10 cellular contexts compared by ENCODE assay signal in the genomic region with DNA sequence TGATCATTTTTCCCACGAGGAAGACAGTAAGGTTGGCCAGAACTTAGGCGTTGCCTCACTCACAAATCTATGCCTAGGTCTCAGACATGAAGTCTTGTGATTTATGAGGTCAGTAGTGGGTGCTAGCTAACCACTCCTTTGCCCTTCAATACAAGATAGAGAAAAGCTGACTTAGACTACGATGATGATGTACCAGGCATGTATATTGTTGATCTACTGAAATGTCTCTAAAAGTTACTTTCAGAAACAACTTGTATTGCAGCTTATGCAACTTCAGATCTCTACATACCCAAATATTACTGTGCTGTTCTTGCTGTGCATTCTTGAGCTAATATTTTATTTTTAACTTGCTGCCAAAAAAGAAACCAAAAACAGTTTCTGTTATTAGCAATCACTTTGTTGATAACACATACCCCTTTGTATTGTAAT. TPM values are rescaled to one million over a fixed set of nuclear protein-coding genes. Genes with fewer than 3 reads are reported as not detected.
DNase-seq lines count a peak whose midpoint lies in the region; ATAC-seq, FAIRE-seq and TF ChIP-seq lines count a peak whose summit lies in the region.
"Had no signal": no experiment of that assay in that cellular context is flagged by ENCODE, and none has a peak within 500 bp of the region (broad histone marks: within the 10 kb centered on the region; RNA-seq: fewer than 3 reads in every experiment).

No MANE protein-coding gene starts in this region.

- TF ChIP-seq POLR2A in heart left ventricle (IDR thresholded peaks at IDR 0.05) (no peak), lower leg skin (IDR thresholded peaks at IDR 0.05) (no peak)

- H3K9me3 ChIP-seq in heart left ventricle = no peaks in the 10 kb centered on the region
- no peaks in the 10 kb centered on the region for H3K9me3 ChIP-seq in colonic mucosa

- TF ChIP-seq CTCF in D721Med (IDR thresholded peaks at IDR 0.05; ENCODE audit: insufficient read depth, missing control alignments) (no peak), heart left ventricle (IDR thresholded peaks at IDR 0.05) (no peak), lower leg skin (IDR thresholded peaks at IDR 0.05) (no peak), colonic mucosa (IDR thresholded peaks at IDR 0.05) (no peak)

- H3K27me3 ChIP-seq in heart left ventricle (no peaks in the 10 kb centered on the region), colonic mucosa (no peaks in the 10 kb centered on the region)

- 25 to 36% (median 32%) methylated on average over 3 of the region's 3 CpGs for WGBS in heart left ventricle, 4 donors
- 38 to 39% methylated on average over 3 of the region's 3 CpGs for WGBS in lower leg skin, 2 donors

- H3K4me1 ChIP-seq in heart left ventricle = peaks cover 4 to 85% (median 56%) of the 10 kb centered on the region in 12 donors
- no peaks in the 10 kb centered on the region for H3K4me1 ChIP-seq in colonic mucosa

- H3K36me3 ChIP-seq in heart left ventricle (peaks cover 0 to 15% (median 11%) of the 10 kb centered on the region in 9 donors), colonic mucosa (no peaks in the 10 kb centered on the region)

- no peak overlapping the region for H3K4me3 ChIP-seq in heart left ventricle
- no peak overlapping the region for H3K4me3 ChIP-seq in lower leg skin (ENCODE audit: low read depth, poor library complexity, severe bottlenecking)
- no peak overlapping the region for H3K4me3 ChIP-seq in colonic mucosa

- DNase-seq in D721Med (ENCODE audit: insufficient read length, low spot score) (no peak), heart left ventricle (no peak), lower leg skin (ENCODE audit: low spot score in 2 of 2) (no peak), colonic mucosa (no peak), NCI-H2081 treated with DMSO at 0.1 percent for 48 hours (lab: John Stamatoyannopoulos, UW) (no peak), iPS-NIHi7 (ENCODE audit: extremely low spot score) (no peak)
- DNase-seq: islet precursor cell, SHP77 had no signal

- intact Hi-C loops in heart left ventricle (cut with DNase I) (no loop called here), lower leg skin (cut with DNase I; ENCODE audit: low total_unique reads) (loop anchor here (10.0 kb wide), 1 partner anchor 47 kb away; no protein-coding TSS in a partner anchor), colonic mucosa (cut with DNase I) (no loop called here)

- ATAC-seq in GM21381 (IDR thresholded peaks at IDR 0.05; ENCODE audit: unreplicated experiment) (peak; percentile 61), HG03442 (IDR thresholded peaks at IDR 0.05; ENCODE audit: unreplicated experiment) (peak; percentile 71), heart left ventricle (peak in 3 of 4 donors; percentile 18 to 38 (median 33))

- FAIRE-seq in D721Med (lab: Jason Lieb, UNC) = peak; percentile 64

- H3K27ac ChIP-seq in heart left ventricle = peak overlapping the region in 11 of 12 donors; percentile 29 to 84 (median 71)
- H3K27ac ChIP-seq in colonic mucosa = no peak overlapping the region

- no peak overlapping the region for H3K9ac ChIP-seq in colonic mucosa (ENCODE audit: low read depth in 2 of 2, low read length in 2 of 2)

RNA-seq across cellular contexts. Expression of a gene that starts 30.6 kb away (rescaled TPM):
- total RNA-seq in heart left ventricle (100 to 1,000 TPM in 8 of 9 donors, 10 to 100 TPM in 1; 80.2 to 190 (median 137) TPM), lower leg skin (10 to 100 TPM; 21.8 to 57.7 (median 40.0) TPM), colonic mucosa (10 to 100 TPM; 25.5 to 32.2 TPM)
- polyA plus RNA-seq in heart left ventricle = 100 to 1,000 TPM in 1 of 2 donors, 10 to 100 TPM in 1; 36.4 to 138 TPM
